Comparison of ENCODE assay signal across 20 cellular contexts in the genomic region with DNA sequence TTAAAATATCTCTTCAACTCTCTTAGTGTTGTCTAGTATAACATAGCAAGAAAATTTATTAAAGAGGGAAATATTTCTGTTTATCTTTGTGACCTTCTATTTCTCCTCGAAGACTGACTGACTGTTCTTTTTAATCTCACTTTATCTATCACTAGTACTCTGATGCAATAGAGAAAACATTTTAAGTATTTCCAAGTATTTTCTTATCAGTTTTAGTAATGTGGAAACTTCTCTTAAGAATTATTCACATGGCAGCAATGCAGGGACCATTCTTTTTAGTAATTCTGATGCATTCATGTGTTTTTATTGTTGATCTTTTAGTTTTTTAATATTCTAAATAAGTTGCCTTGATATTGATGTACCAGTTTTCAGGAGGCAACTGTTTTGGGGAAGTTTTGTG.
DNase-seq lines count a peak whose midpoint lies in the region; ATAC-seq, FAIRE-seq and TF ChIP-seq lines count a peak whose summit lies in the region.
"Had no signal": no experiment of that assay in that cellular context is flagged by ENCODE, and none has a peak within 500 bp of the region (broad histone marks: within the 10 kb centered on the region; RNA-seq: fewer than 3 reads in every experiment).

No MANE protein-coding gene starts in this region.

- no peak for TF ChIP-seq EP300 in A549 (IDR thresholded peaks at IDR 0.05)

- H3K4me1 ChIP-seq in A549 (peaks cover 20% of the 10 kb centered on the region; the same call in 2 of the 3 replicates), right atrium auricular region (peaks cover 0 to 50% of the 10 kb centered on the region in 2 donors)

- 6% methylated on average over 1 of the region's 1 CpG for WGBS in A549 (ENCODE audit: missing lambda C conversion rate)

- no peak for FAIRE-seq in A549 (lab: Jason Lieb, UNC)
- FAIRE-seq: frontal cortex, GM12878 had no signal

- DNase-seq in A549 (ENCODE audit: low read depth in 1 of 2, low spot score in 1 of 2) (no peak), NCI-H226 (peak; percentile 66), astrocyte of the spinal cord (ENCODE audit: low read depth, low spot score) (peak; percentile 37), right atrium auricular region (ENCODE audit: low spot score) (no peak), AG20443 (ENCODE audit: low spot score) (no peak), AML-193 (lab: John Stamatoyannopoulos, UW) (no peak), HK-2 (ENCODE audit: unreplicated experiment) (no peak), LoVo (ENCODE audit: low spot score) (no peak)
- DNase-seq: activated T-cell treated with anti-CD3 and anti-CD28 coated beads, Interleukin-2, amount 50 U/mL, for 1 hour; GDM1; naive B cell; NCI-H2107; NCI-H524 treated with DMSO at 0.1 percent for 48 hours; stimulated activated CD4-positive, alpha-beta T cell treated with anti-CD3 and anti-CD28 coated beads, Interleukin-4, amount 100 ng/mL, for 4 hours; stimulated activated CD8-positive, alpha-beta memory T cell treated with anti-CD3 and anti-CD28 coated beads, Interleukin-4, amount 100 ng/mL, for 48 hours; T1000; testis had no signal

- H3K4me3 ChIP-seq in A549 (no peak overlapping the region), astrocyte of the spinal cord (ENCODE audit: low read depth, low read length) (no peak overlapping the region), right atrium auricular region (no peak overlapping the region)
- H3K4me3 ChIP-seq: GM12878, skin epidermis, testis had no signal

- POLR2A ChIA-PET in A549 (lab: Yijun Ruan, JAX), result no interaction called here

- H3K9me3 ChIP-seq in A549 (no peaks in the 10 kb centered on the region), right atrium auricular region (no peaks in the 10 kb centered on the region)
- H3K9me3 ChIP-seq: testis had no signal

- TF ChIP-seq RAD21 in A549 (conservative IDR thresholded peaks at IDR 0.05 in 1 of 2, IDR thresholded peaks at IDR 0.05 in 1 of 2), result no peak

- no peaks in the 10 kb centered on the region for H3K36me3 ChIP-seq in right atrium auricular region

- in situ Hi-C loops in astrocyte of the spinal cord (cut with HindIII; ENCODE audit: low sequenced_read_pairs), result no loop called here

- H3K27me3 ChIP-seq in right atrium auricular region, result no peaks in the 10 kb centered on the region
- H3K27me3 ChIP-seq: testis had no signal

- H3K4me2 ChIP-seq in A549, result peak overlapping the region; percentile 21

- TF ChIP-seq CTCF in A549 (IDR thresholded peaks at IDR 0.05) (no peak), astrocyte of the spinal cord (IDR thresholded peaks at IDR 0.05; ENCODE audit: low read depth, low read length) (no peak), right atrium auricular region (IDR thresholded peaks at IDR 0.05) (no peak)

- no peak for ATAC-seq in A549
- ATAC-seq: GM12878 had no signal

- H3K27ac ChIP-seq in A549 (no peak overlapping the region), right atrium auricular region (peak overlapping the region; percentile 9 to 52)
- H3K27ac ChIP-seq: skin epidermis had no signal

- CTCF ChIA-PET in A549 (lab: Yijun Ruan, JAX), result no interaction called here

- no peak for TF ChIP-seq POLR2A in A549 (IDR thresholded peaks at IDR 0.05; ENCODE audit: low read length)

TF ChIP-seq in A549, 52 proteins besides CTCF, POLR2A, EP300 and RAD21:
- TF ChIP-seq RNF2 (IDR thresholded peaks at IDR 0.05; ENCODE audit: borderline replicate concordance, low read depth) (no peak), NR3C1 (IDR thresholded peaks at IDR 0.05) (no peak), PHF8 (IDR thresholded peaks at IDR 0.05; ENCODE audit: borderline replicate concordance, low read depth) (no peak), POLR2AphosphoS2 (conservative IDR thresholded peaks at IDR 0.05; ENCODE audit: low read length) (no peak), ZFP36 (IDR thresholded peaks at IDR 0.05; ENCODE audit: borderline replicate concordance, partially characterized antibody) (no peak)

Comparison
In these comparisons a context has a peak if more than half of its experiments do, and no peak if none do; other contexts are left out.
1. DNase-seq: peak in NCI-H226 (single experiment) and astrocyte of the spinal cord (single experiment); none in A549 (0 of 2), right atrium auricular region (single experiment), AG20443 (single experiment), AML-193 (0 of 2), HK-2 (single experiment) and LoVo (single experiment).
2. H3K27ac ChIP-seq: peak in right atrium auricular region (2 of 2); none in A549 (0 of 2).